Comparison of ENCODE assay signal across 20 cellular contexts in genomic region chr16:87817910-87818309, GRCh38.
"Had no signal": no experiment of that assay in that cellular context is flagged by ENCODE, and none has a peak within 500 bp of the region (broad histone marks: within the 10 kb centered on the region; RNA-seq: fewer than 3 reads in every experiment).

No MANE protein-coding gene starts in this region.

- H3K36me3 ChIP-seq: esophagus muscularis mucosa, gastrocnemius medialis, right lobe of liver, tibial nerve, upper lobe of right lung had no signal

- DNase-seq: cortex of kidney; dorsolateral prefrontal cortex; effector memory CD4-positive, alpha-beta T cell; gastrocnemius medialis; islet precursor cell; mucosa of descending colon; naive thymus-derived CD8-positive, alpha-beta T cell; psoas muscle; retina; right lobe of liver; stimulated activated CD4-positive, alpha-beta T cell treated with anti-CD3 and anti-CD28 coated beads, Interleukin-4, amount 100 ng/mL, for 1 hour; stimulated activated naive CD8-positive, alpha-beta T cell treated with anti-CD3 and anti-CD28 coated beads, Interleukin-15, amount 100 ng/mL, for 72 hours; testis; upper lobe of right lung had no signal

- H3K27me3 ChIP-seq: dorsolateral prefrontal cortex, esophagus muscularis mucosa, gastrocnemius medialis, right lobe of liver, testis, tibial nerve, upper lobe of right lung had no signal

- H3K9me3 ChIP-seq: gastrocnemius medialis, right lobe of liver, testis had no signal

- H3K4me1 ChIP-seq: gastrocnemius medialis, parathyroid adenoma, psoas muscle, right lobe of liver, testis, tibial nerve, upper lobe of right lung had no signal

- H3K4me3 ChIP-seq: dorsolateral prefrontal cortex, esophagus muscularis mucosa, gastrocnemius medialis, mucosa of descending colon, psoas muscle, right lobe of liver, testis, tibial nerve, upper lobe of right lung had no signal

- H3K27ac Mint-ChIP-seq: naive thymus-derived CD8-positive, alpha-beta T cell; stimulated activated memory B cell treated with anti-CD40 and anti-IgM and Interleukin-4, amounts not matched to agents 10 μg/mL and 1 μg/mL and 100 μg/mL, for 72 hours; stimulated activated naive CD8-positive, alpha-beta T cell treated with anti-CD3 and anti-CD28 coated beads, Interleukin-15, amount 100 ng/mL, for 72 hours had no signal

- ATAC-seq: gastrocnemius medialis; left lobe of liver; mucosa of descending colon; naive thymus-derived CD8-positive, alpha-beta T cell; psoas muscle; right lobe of liver; stimulated activated memory B cell treated with anti-CD40 and anti-IgM and Interleukin-4, amounts not matched to agents 10 μg/mL and 1 μg/mL and 100 μg/mL, for 72 hours; stimulated activated naive CD8-positive, alpha-beta T cell treated with anti-CD3 and anti-CD28 coated beads, Interleukin-15, amount 100 ng/mL, for 72 hours; upper lobe of right lung had no signal

- H3K4me3 Mint-ChIP-seq: naive thymus-derived CD8-positive, alpha-beta T cell; stimulated activated memory B cell treated with anti-CD40 and anti-IgM and Interleukin-4, amounts not matched to agents 10 μg/mL and 1 μg/mL and 100 μg/mL, for 72 hours; stimulated activated naive CD8-positive, alpha-beta T cell treated with anti-CD3 and anti-CD28 coated beads, Interleukin-15, amount 100 ng/mL, for 72 hours had no signal

- H3K27me3 Mint-ChIP-seq: naive thymus-derived CD8-positive, alpha-beta T cell; stimulated activated memory B cell treated with anti-CD40 and anti-IgM and Interleukin-4, amounts not matched to agents 10 μg/mL and 1 μg/mL and 100 μg/mL, for 72 hours; stimulated activated naive CD8-positive, alpha-beta T cell treated with anti-CD3 and anti-CD28 coated beads, Interleukin-15, amount 100 ng/mL, for 72 hours had no signal

- H3K27ac ChIP-seq: dorsolateral prefrontal cortex, epithelial cell of prostate, esophagus muscularis mucosa, gastrocnemius medialis, parathyroid adenoma, psoas muscle, right lobe of liver, testis, tibial nerve, upper lobe of right lung had no signal

- H3K36me3 Mint-ChIP-seq: stimulated activated memory B cell treated with anti-CD40 and anti-IgM and Interleukin-4, amounts not matched to agents 10 μg/mL and 1 μg/mL and 100 μg/mL, for 72 hours had no signal

- H3K9ac ChIP-seq: parathyroid adenoma had no signal
